ENCODE assay signal across 10 cellular contexts in genomic region chr1:47931395-47931794, GRCh38.
DNase-seq lines count a peak whose midpoint lies in the region; ATAC-seq, FAIRE-seq and TF ChIP-seq lines count a peak whose summit lies in the region.
"Had no signal": no experiment of that assay in that cellular context is flagged by ENCODE, and none has a peak within 500 bp of the region (broad histone marks: within the 10 kb centered on the region; RNA-seq: fewer than 3 reads in every experiment).

No MANE protein-coding gene starts in this region.

- TF ChIP-seq POLR2A in esophagus muscularis mucosa (IDR thresholded peaks at IDR 0.05; ENCODE audit: low read depth): no peak

- H3K36me3 ChIP-seq in smooth muscle cell (ENCODE audit: low read depth): no peaks in the 10 kb centered on the region
- H3K36me3 ChIP-seq in esophagus muscularis mucosa: no peaks in the 10 kb centered on the region

- no peak for FAIRE-seq in RCC 7860 (lab: Jason Lieb, UNC)

- H3K27me3 ChIP-seq in HL-60 (ENCODE audit: insufficient read depth, poor library complexity, severe bottlenecking) (peaks cover 2% of the 10 kb centered on the region), smooth muscle cell (ENCODE audit: low read depth) (no peaks in the 10 kb centered on the region), esophagus muscularis mucosa (no peaks in the 10 kb centered on the region)

- no peaks in the 10 kb centered on the region for H3F3A ChIP-seq in smooth muscle cell (ENCODE audit: low read depth)

- H3K9me3 ChIP-seq in smooth muscle cell (replicated peaks; ENCODE audit: low read depth): no peaks in the 10 kb centered on the region
- H3K9me3 ChIP-seq in esophagus muscularis mucosa: no peaks in the 10 kb centered on the region

- H3K27ac ChIP-seq in HL-60 (replicated peaks) (no peak overlapping the region), smooth muscle cell (ENCODE audit: low read depth) (no peak overlapping the region), esophagus muscularis mucosa (replicated peaks in 1 of 4) (no peak overlapping the region)

- H3K4me1 ChIP-seq in smooth muscle cell (ENCODE audit: low read depth) (no peaks in the 10 kb centered on the region), esophagus muscularis mucosa (peaks cover 16 to 33% (median 24%) of the 10 kb centered on the region in 4 donors)

- no peak overlapping the region for H2AFZ ChIP-seq in smooth muscle cell (ENCODE audit: low read depth)

- intact Hi-C loops in esophagus muscularis mucosa (cut with DNase I): no loop called here

- TF ChIP-seq CTCF in HL-60 (IDR thresholded peaks at IDR 0.05; ENCODE audit: insufficient read depth, low read length): no peak
- no peak for TF ChIP-seq CTCF in smooth muscle cell (IDR thresholded peaks at IDR 0.05; ENCODE audit: borderline replicate concordance, insufficient read depth, poor library complexity, severe bottlenecking)
- no peak for TF ChIP-seq CTCF in esophagus muscularis mucosa (IDR thresholded peaks at IDR 0.05)

- no peak overlapping the region for H3K9ac ChIP-seq in smooth muscle cell (ENCODE audit: low read depth)

- no peak for ATAC-seq in HG03039 (IDR thresholded peaks at IDR 0.05; ENCODE audit: unreplicated experiment)

- no peak overlapping the region for H3K4me3 ChIP-seq in HL-60 (replicated peaks; ENCODE audit: insufficient read depth, low read length)
- H3K4me3 ChIP-seq in smooth muscle cell: no peak overlapping the region
- no peak overlapping the region for H3K4me3 ChIP-seq in esophagus muscularis mucosa

- H3K79me2 ChIP-seq in smooth muscle cell (ENCODE audit: low read depth): peaks cover 3% of the 10 kb centered on the region

- no peak for TF ChIP-seq EP300 in esophagus muscularis mucosa (IDR thresholded peaks at IDR 0.05)

- 74% methylated on average over 5 of the region's 5 CpGs for WGBS in smooth muscle cell (ENCODE audit: low lambda C conversion rate)
- WGBS in esophagus muscularis mucosa: 85% methylated on average over 5 of the region's 5 CpGs

- peaks cover 48% of the 10 kb centered on the region for H4K20me1 ChIP-seq in smooth muscle cell (ENCODE audit: low read depth)

- DNase-seq in DMS153 treated with DMSO at 0.1 percent for 48 hours (lab: John Stamatoyannopoulos, UW; ENCODE audit: unreplicated experiment) (peak; percentile 74), HL-60 (ENCODE audit: low read depth in 1 of 2, low spot score in 1 of 2) (peak; percentile 3 to 4), RCC 7860 (ENCODE audit: low spot score) (peak; percentile 51), iPS-NIHi7 (ENCODE audit: extremely low spot score) (peak; percentile 41), smooth muscle cell (lab: John Stamatoyannopoulos, UW; ENCODE audit: unreplicated experiment) (no peak), esophagus muscularis mucosa (ENCODE audit: extremely low spot score) (no peak)
- no peak for DNase-seq in activated naive CD4-positive, alpha-beta T cell (lab: John Stamatoyannopoulos, UW)
- DNase-seq: SHP77 treated with DMSO at 0.1 percent for 48 hours; stimulated activated CD4-positive, alpha-beta T cell treated with anti-CD3 and anti-CD28 coated beads, Interleukin-12 subunit alpha, Interleukin-12 subunit beta, amount 100 ng/mL, for 4 hours had no signal

- H3K4me2 ChIP-seq in smooth muscle cell: no peak overlapping the region

Comparison
In these comparisons a context has a peak if more than half of its experiments do, and no peak if none do; other contexts are left out.
1. DNase-seq: peak in DMS153 treated with DMSO at 0.1 percent for 48 hours (single experiment), HL-60 (2 of 2), RCC 7860 (single experiment) and iPS-NIHi7 (single experiment); none in smooth muscle cell (single experiment), activated naive CD4-positive, alpha-beta T cell (0 of 4) and esophagus muscularis mucosa (single experiment).